In genomic region chr13:74570834-74571233, GRCh38 we compare ENCODE assay signal across 25 cellular contexts.
DNase-seq lines count a peak whose midpoint lies in the region; ATAC-seq, FAIRE-seq and TF ChIP-seq lines count a peak whose summit lies in the region.
"Had no signal": no experiment of that assay in that cellular context is flagged by ENCODE, and none has a peak within 500 bp of the region (broad histone marks: within the 10 kb centered on the region; RNA-seq: fewer than 3 reads in every experiment).

No MANE protein-coding gene starts in this region.

- peaks cover 12% of the 10 kb centered on the region for H3K4me1 Mint-ChIP-seq in astrocyte (ENCODE audit: low read depth, unreplicated experiment)
- peaks cover 9 to 10% of the 10 kb centered on the region in 2 donors for H3K4me1 Mint-ChIP-seq in effector memory CD8-positive, alpha-beta T cell (ENCODE audit: low read depth in 2 of 2)

- H3K79me2 ChIP-seq in HCT116 (ENCODE audit: insufficient read depth, low read length), result no peaks in the 10 kb centered on the region
- H3K79me2 ChIP-seq in astrocyte (ENCODE audit: insufficient read depth, low read length), result no peaks in the 10 kb centered on the region
- H3K79me2 ChIP-seq in fibroblast of lung (ENCODE audit: control insufficient read depth, insufficient read depth, low read length), result no peaks in the 10 kb centered on the region
- H3K79me2 ChIP-seq: parathyroid adenoma had no signal

- H3K36me3 ChIP-seq in HCT116 (ENCODE audit: control insufficient read depth in 1 of 2, insufficient read depth in 2 of 2, low read length in 2 of 2) (no peaks in the 10 kb centered on the region), astrocyte (ENCODE audit: insufficient read depth, low read length) (no peaks in the 10 kb centered on the region), fibroblast of lung (ENCODE audit: control insufficient read depth, insufficient read depth, low read length) (no peaks in the 10 kb centered on the region)
- H3K36me3 ChIP-seq: right lobe of liver, SJCRH30 had no signal

- TF ChIP-seq CTCF in HCT116 (IDR thresholded peaks at IDR 0.05 in 2 of 3, conservative IDR thresholded peaks at IDR 0.05 in 1 of 3; ENCODE audit: borderline replicate concordance in 1 of 3, insufficient read depth in 1 of 3, low read depth in 2 of 3, low read length in 2 of 3) (no peak), astrocyte (IDR thresholded peaks at IDR 0.05; ENCODE audit: insufficient read depth, low read depth, low read length) (no peak), fibroblast of lung (conservative IDR thresholded peaks at IDR 0.05 in 1 of 2, IDR thresholded peaks at IDR 0.05 in 1 of 2; ENCODE audit: low read depth in 1 of 2, low read length in 2 of 2) (no peak)

- H3K27ac Mint-ChIP-seq in astrocyte (ENCODE audit: unreplicated experiment), result peak overlapping the region; percentile 98
- no peak overlapping the region for H3K27ac Mint-ChIP-seq in effector memory CD8-positive, alpha-beta T cell
- H3K27ac Mint-ChIP-seq: CD4-positive, alpha-beta memory T cell; natural killer cell; stimulated activated naive B cell treated with anti-CD40 and anti-IgM and Interleukin-4, amounts not matched to agents 10 μg/mL and 1 μg/mL and 100 μg/mL, for 72 hours had no signal

- 0 out of 2 replicates have a peak, but pooled peaks cover 4% of the 10 kb centered on the region for H3K27me3 ChIP-seq in HCT116 (ENCODE audit: insufficient read depth, low read length)
- H3K27me3 ChIP-seq in astrocyte (ENCODE audit: insufficient read depth, low read length), result no peaks in the 10 kb centered on the region
- no peaks in the 10 kb centered on the region for H3K27me3 ChIP-seq in fibroblast of lung (ENCODE audit: control insufficient read depth, insufficient read depth, low read length)
- H3K27me3 ChIP-seq: right lobe of liver, SJCRH30 had no signal

- H4K20me1 ChIP-seq in HCT116 (ENCODE audit: insufficient read depth), result no peaks in the 10 kb centered on the region; the same call in 1 of the 2 replicates
- no peaks in the 10 kb centered on the region for H4K20me1 ChIP-seq in astrocyte (ENCODE audit: insufficient read depth, low read length)
- no peaks in the 10 kb centered on the region for H4K20me1 ChIP-seq in fibroblast of lung (ENCODE audit: control insufficient read depth, extremely low read depth, insufficient read depth, low read length)

- no peak overlapping the region for H3K4me3 ChIP-seq in HCT116 (replicated peaks in 1 of 2; ENCODE audit: low read depth in 1 of 2, low read length in 2 of 2)
- no peak overlapping the region for H3K4me3 ChIP-seq in astrocyte (ENCODE audit: insufficient read depth, low read depth, low read length)
- no peak overlapping the region for H3K4me3 ChIP-seq in fibroblast of lung (replicated peaks in 1 of 4; ENCODE audit: control extremely low read depth in 1 of 4, insufficient read depth in 1 of 4, low read depth in 3 of 4, low read length in 4 of 4)
- H3K4me3 ChIP-seq in skeletal muscle cell (ENCODE audit: low read depth, low read length), result no peak overlapping the region
- H3K4me3 ChIP-seq: GM12878, right lobe of liver, SJCRH30 had no signal

- RAD21 ChIA-PET in HCT116 (lab: Charles Lee; ENCODE audit: low non-redundant PET in 1 of 2, low total read pairs in 2 of 2, uncharacterized antibody in 2 of 2, unreplicated experiment in 2 of 2), result no interaction called here

- H3K27ac ChIP-seq in HCT116 (ENCODE audit: low read depth, low read length), result no peak overlapping the region
- no peak overlapping the region for H3K27ac ChIP-seq in astrocyte (ENCODE audit: low read depth, low read length)
- H3K27ac ChIP-seq in fibroblast of lung (ENCODE audit: insufficient read depth, low read length), result no peak overlapping the region
- H3K27ac ChIP-seq: parathyroid adenoma, right lobe of liver, SJCRH30 had no signal

- no peak overlapping the region for H2AFZ ChIP-seq in HCT116 (ENCODE audit: low read depth, low read length, poor library complexity, severe bottlenecking)
- H2AFZ ChIP-seq in astrocyte (ENCODE audit: low read depth, low read length), result no peak overlapping the region
- H2AFZ ChIP-seq in fibroblast of lung (ENCODE audit: low read length), result no peak overlapping the region
- H2AFZ ChIP-seq: parathyroid adenoma had no signal

- H3K36me3 Mint-ChIP-seq in astrocyte (ENCODE audit: low read depth, unreplicated experiment), result no peaks in the 10 kb centered on the region
- H3K36me3 Mint-ChIP-seq in effector memory CD8-positive, alpha-beta T cell (ENCODE audit: insufficient read depth), result no peaks in the 10 kb centered on the region
- H3K36me3 Mint-ChIP-seq: CD4-positive, alpha-beta memory T cell; stimulated activated naive B cell treated with anti-CD40 and anti-IgM and Interleukin-4, amounts not matched to agents 10 μg/mL and 1 μg/mL and 100 μg/mL, for 72 hours had no signal

- H3K9me3 ChIP-seq in HCT116 (ENCODE audit: control insufficient read depth in 1 of 2, insufficient read depth in 1 of 2, low read depth in 1 of 2, low read length in 2 of 2) (no peaks in the 10 kb centered on the region), astrocyte (ENCODE audit: insufficient read depth, low read depth, low read length) (no peaks in the 10 kb centered on the region), fibroblast of lung (ENCODE audit: control insufficient read depth, insufficient read depth, low read depth, low read length) (no peaks in the 10 kb centered on the region)
- H3K9me3 ChIP-seq: right lobe of liver, SJCRH30 had no signal

- no peak overlapping the region for H3K4me2 ChIP-seq in HCT116 (ENCODE audit: low read length)
- H3K4me2 ChIP-seq in astrocyte (ENCODE audit: low read length), result no peak overlapping the region
- H3K4me2 ChIP-seq in fibroblast of lung (ENCODE audit: extremely low read depth, insufficient read depth, low read length), result no peak overlapping the region

- H3K4me1 ChIP-seq in HCT116 (ENCODE audit: control insufficient read depth in 1 of 2, insufficient read depth in 2 of 2, low read length in 2 of 2), result no peaks in the 10 kb centered on the region
- H3K4me1 ChIP-seq in astrocyte (ENCODE audit: insufficient read depth, low read length), result peaks cover under 1% of the 10 kb centered on the region
- no peaks in the 10 kb centered on the region for H3K4me1 ChIP-seq in fibroblast of lung (ENCODE audit: control insufficient read depth, extremely low read depth, insufficient read depth, low read length)
- H3K4me1 ChIP-seq: parathyroid adenoma, right lobe of liver, SJCRH30 had no signal

- H3K9me2 ChIP-seq in HCT116 (ENCODE audit: insufficient read depth), result no peaks in the 10 kb centered on the region

- POLR2A ChIA-PET in HCT116 (lab: Charles Lee), result no interaction called here

- TF ChIP-seq POLR2A in HCT116 (IDR thresholded peaks at IDR 0.05; ENCODE audit: borderline replicate concordance, extremely low read depth, insufficient read depth, insufficient read length), result no peak

- BruUV-seq in HCT116 (replicated peaks; lab: Mats Ljungman, UMichigan), result no TSS peak

- no peak for FAIRE-seq in astrocyte (lab: Jason Lieb, UNC)
- FAIRE-seq: colon, endothelial cell of umbilical vein, GM12878, GM19239, H54 had no signal

- CTCF ChIA-PET in HCT116 (lab: Charles Lee), result no interaction called here

- intact Hi-C loops in HCT116 (cut with micrococcal nuclease), result no loop called here

- no peak overlapping the region for H3K4me3 Mint-ChIP-seq in astrocyte (ENCODE audit: unreplicated experiment)
- no peak overlapping the region for H3K4me3 Mint-ChIP-seq in effector memory CD8-positive, alpha-beta T cell
- H3K4me3 Mint-ChIP-seq: CD4-positive, alpha-beta memory T cell; natural killer cell; stimulated activated naive B cell treated with anti-CD40 and anti-IgM and Interleukin-4, amounts not matched to agents 10 μg/mL and 1 μg/mL and 100 μg/mL, for 72 hours had no signal

- DNase-seq in HCT116 (ENCODE audit: low read depth, low spot score) (peak; percentile 2), astrocyte (ENCODE audit: low read depth) (peak; percentile 11), fibroblast of lung (ENCODE audit: low read depth in 2 of 2) (peak; percentile 32 to 95), skeletal muscle cell (ENCODE audit: low read depth) (peak; percentile 78), cerebellar nuclear complex (lab: John Stamatoyannopoulos, UW) (no peak), NCI-H187 (lab: John Stamatoyannopoulos, UW) (no peak)
- DNase-seq in effector memory CD8-positive, alpha-beta T cell, result no peak
- DNase-seq: activated CD4-positive, alpha-beta T cell treated with anti-CD3 and anti-CD28 coated beads, Interleukin-2, amount 50 U/mL, for 48 hours; activated effector memory CD4-positive, alpha-beta T cell treated with anti-CD3 and anti-CD28 coated beads, Interleukin-2, amount 50 U/mL, for 16 hours; amniotic stem cell; CD4-positive, alpha-beta memory T cell; KG1; natural killer cell; NCI-H1048; NCI-H2081; right lobe of liver; SJCRH30; stimulated activated CD4-positive, alpha-beta T cell treated with anti-CD3 and anti-CD28 coated beads, Interleukin-1b, Interleukin-23, amount 100 ng/mL, for 48 hours; stimulated activated naive B cell treated with anti-CD40 and anti-IgM and Interleukin-4, amounts not matched to agents 10 μg/mL and 1 μg/mL and 100 μg/mL, for 72 hours had no signal

- H3K27me3 Mint-ChIP-seq in astrocyte (ENCODE audit: low read depth, unreplicated experiment), result peaks cover 2% of the 10 kb centered on the region
- peaks cover 61 to 62% of the 10 kb centered on the region in 2 donors for H3K27me3 Mint-ChIP-seq in effector memory CD8-positive, alpha-beta T cell

- no peak for ATAC-seq in HCT116
- no peak for ATAC-seq in effector memory CD8-positive, alpha-beta T cell (replicated peaks)
- ATAC-seq: GM12878; natural killer cell; right lobe of liver; stimulated activated naive B cell treated with anti-CD40 and anti-IgM and Interleukin-4, amounts not matched to agents 10 μg/mL and 1 μg/mL and 100 μg/mL, for 72 hours had no signal

- H3K9ac ChIP-seq in HCT116 (ENCODE audit: low read length) (no peak overlapping the region), astrocyte (ENCODE audit: low read length) (no peak overlapping the region), fibroblast of lung (ENCODE audit: insufficient read depth, low read length) (no peak overlapping the region)
- H3K9ac ChIP-seq: parathyroid adenoma had no signal

- no peak for TF ChIP-seq RAD21 in HCT116 (IDR thresholded peaks at IDR 0.05; ENCODE audit: low read depth)

- H3K9me3 Mint-ChIP-seq in astrocyte (ENCODE audit: unreplicated experiment), result no peaks in the 10 kb centered on the region
- H3K9me3 Mint-ChIP-seq in effector memory CD8-positive, alpha-beta T cell, result no peaks in the 10 kb centered on the region
- H3K9me3 Mint-ChIP-seq: CD4-positive, alpha-beta memory T cell; natural killer cell; stimulated activated naive B cell treated with anti-CD40 and anti-IgM and Interleukin-4, amounts not matched to agents 10 μg/mL and 1 μg/mL and 100 μg/mL, for 72 hours had no signal

TF ChIP-seq in HCT116, 20 proteins besides CTCF, POLR2A, EP300 and RAD21:
- TF ChIP-seq MAX (IDR thresholded peaks at IDR 0.05) (peak; percentile 47), SIN3A (IDR thresholded peaks at IDR 0.05; ENCODE audit: low read depth) (no peak)
TF ChIP-seq in HCT116: peak in this region for 1.

Comparison
In these comparisons a context has a peak if more than half of its experiments do, and no peak if none do; other contexts are left out.
1. DNase-seq: peak in HCT116 (single experiment), astrocyte (single experiment), fibroblast of lung (2 of 2) and skeletal muscle cell (single experiment); none in effector memory CD8-positive, alpha-beta T cell (0 of 3), cerebellar nuclear complex (0 of 2) and NCI-H187 (0 of 2).